Comparison of ENCODE assay signal across 26 cellular contexts in the genomic region with DNA sequence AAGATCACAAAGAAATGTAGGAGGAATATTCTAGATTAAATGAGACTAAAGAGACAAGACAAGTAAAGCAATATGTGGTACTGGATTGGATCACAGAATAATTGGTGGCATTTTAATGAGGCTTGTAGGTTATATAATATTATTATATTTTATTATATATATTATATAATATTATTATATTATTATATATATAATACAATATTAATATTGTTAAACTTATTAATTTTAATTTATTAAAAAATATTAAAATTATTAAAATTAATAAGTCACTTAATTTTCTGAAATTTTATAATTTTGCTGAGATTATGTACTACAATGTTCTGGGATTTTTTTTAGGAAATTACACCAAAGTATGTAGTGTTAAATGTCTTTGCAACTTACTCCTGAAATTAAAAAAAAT.
"Had no signal": no experiment of that assay in that cellular context is flagged by ENCODE, and none has a peak within 500 bp of the region (broad histone marks: within the 10 kb centered on the region; RNA-seq: fewer than 3 reads in every experiment).

No MANE protein-coding gene starts in this region.

- H3K4me1 ChIP-seq: left lung, lower lobe of right lung, neural progenitor cell, right atrium auricular region, right lobe of liver, tibial nerve, upper lobe of left lung, vagina had no signal

- H3K36me3 Mint-ChIP-seq: natural killer cell; neural progenitor cell; stimulated activated effector memory CD8-positive, alpha-beta T cell treated with anti-CD3 and anti-CD28 coated beads, Interleukin-12 subunit alpha, Interleukin-12 subunit beta, amount 100 ng/mL, for 72 hours had no signal

- H3K4me1 Mint-ChIP-seq: natural killer cell; nephron progenitor cell; neural progenitor cell; stimulated activated effector memory CD8-positive, alpha-beta T cell treated with anti-CD3 and anti-CD28 coated beads, Interleukin-12 subunit alpha, Interleukin-12 subunit beta, amount 100 ng/mL, for 72 hours; stimulated activated naive CD8-positive, alpha-beta T cell treated with anti-CD3 and anti-CD28 coated beads, Interleukin-15, amount 100 ng/mL, for 72 hours had no signal

- FAIRE-seq: keratinocyte had no signal

- H3K27me3 Mint-ChIP-seq: progenitor cell of endocrine pancreas; stimulated activated naive CD8-positive, alpha-beta T cell treated with anti-CD3 and anti-CD28 coated beads, Interleukin-15, amount 100 ng/mL, for 72 hours had no signal

- H3K9me3 Mint-ChIP-seq: nephron progenitor cell; neural progenitor cell; stimulated activated naive CD8-positive, alpha-beta T cell treated with anti-CD3 and anti-CD28 coated beads, Interleukin-15, amount 100 ng/mL, for 72 hours had no signal

- ATAC-seq: left colon; left lung; lower lobe of right lung; natural killer cell; right lobe of liver; stimulated activated effector memory CD8-positive, alpha-beta T cell treated with anti-CD3 and anti-CD28 coated beads, Interleukin-12 subunit alpha, Interleukin-12 subunit beta, amount 100 ng/mL, for 72 hours; stimulated activated naive CD8-positive, alpha-beta T cell treated with anti-CD3 and anti-CD28 coated beads, Interleukin-15, amount 100 ng/mL, for 72 hours had no signal

- H3K4me3 ChIP-seq: left lung, lower lobe of right lung, neural progenitor cell, right atrium auricular region, right lobe of liver, tibial nerve, upper lobe of left lung, vagina had no signal

- H3K27ac ChIP-seq: left lung, lower lobe of right lung, neural progenitor cell, neutrophil, right atrium auricular region, right lobe of liver, tibial nerve, upper lobe of left lung, vagina had no signal

- H3K36me3 ChIP-seq: left lung, lower lobe of right lung, neural progenitor cell, neutrophil, right atrium auricular region, right lobe of liver, tibial nerve, upper lobe of left lung, vagina had no signal

- H3K4me2 ChIP-seq: neural progenitor cell had no signal

- H3K9me3 ChIP-seq: left lung, lower lobe of right lung, neutrophil, right atrium auricular region, right lobe of liver, tibial nerve, upper lobe of left lung, vagina had no signal

- H3K4me3 Mint-ChIP-seq: natural killer cell; nephron progenitor cell; neural progenitor cell; stimulated activated effector memory CD8-positive, alpha-beta T cell treated with anti-CD3 and anti-CD28 coated beads, Interleukin-12 subunit alpha, Interleukin-12 subunit beta, amount 100 ng/mL, for 72 hours; stimulated activated naive CD8-positive, alpha-beta T cell treated with anti-CD3 and anti-CD28 coated beads, Interleukin-15, amount 100 ng/mL, for 72 hours had no signal

- H2AFZ ChIP-seq: neural progenitor cell had no signal

- H3K9ac ChIP-seq: neural progenitor cell had no signal

- DNase-seq: hippocampal formation; left colon; left lung; lower lobe of right lung; mammary epithelial cell; mesenchymal stem cell; natural killer cell; nephron progenitor cell; occipital lobe; right lobe of liver; stimulated activated CD4-positive, alpha-beta T cell treated with anti-CD3 and anti-CD28 coated beads, Interleukin-12 subunit alpha, Interleukin-12 subunit beta, amount 100 ng/mL, for 4 hours; stimulated activated CD4-positive, alpha-beta T cell treated with anti-CD3 and anti-CD28 coated beads, Interleukin-15, amount 100 ng/mL, for 24 hours; stimulated activated CD4-positive, alpha-beta T cell treated with anti-CD3 and anti-CD28 coated beads, Interleukin-2, amount 100 ng/mL, for 24 hours; stimulated activated CD4-positive, alpha-beta T cell treated with anti-CD3 and anti-CD28 coated beads, Interleukin-4, amount 100 ng/mL, for 1 hour; stimulated activated naive CD4-positive, alpha-beta T cell; stimulated activated naive CD8-positive, alpha-beta T cell treated with anti-CD3 and anti-CD28 coated beads, Interleukin-15, amount 100 ng/mL, for 72 hours; substantia nigra; upper lobe of left lung had no signal

- H3K27me3 ChIP-seq: left lung, neural progenitor cell, neutrophil, right atrium auricular region, right lobe of liver, tibial nerve, upper lobe of left lung, vagina had no signal

- H3K27ac Mint-ChIP-seq: natural killer cell; nephron progenitor cell; neural progenitor cell; progenitor cell of endocrine pancreas; stimulated activated effector memory CD8-positive, alpha-beta T cell treated with anti-CD3 and anti-CD28 coated beads, Interleukin-12 subunit alpha, Interleukin-12 subunit beta, amount 100 ng/mL, for 72 hours; stimulated activated naive CD8-positive, alpha-beta T cell treated with anti-CD3 and anti-CD28 coated beads, Interleukin-15, amount 100 ng/mL, for 72 hours had no signal
